2 cellular contexts compared by ENCODE assay signal in genomic region chr18:8805552-8805951, GRCh38.
TF ChIP-seq lines count a peak whose summit lies in the region.

No MANE protein-coding gene starts in this region.

TF ChIP-seq in A549, 52 proteins besides CTCF, POLR2A, EP300 and RAD21 (continued from another document):
- TF ChIP-seq HMGXB4 (CRISPR knock-in tag; IDR thresholded peaks at IDR 0.05; ENCODE audit: borderline replicate concordance) (no peak), NR3C1 (IDR thresholded peaks at IDR 0.05) (no peak), FOSB (CRISPR knock-in tag; IDR thresholded peaks at IDR 0.05) (no peak), MAZ (IDR thresholded peaks at IDR 0.05; ENCODE audit: borderline replicate concordance, low read depth, low read length) (no peak)
- TF ChIP-seq, protein P1, sequence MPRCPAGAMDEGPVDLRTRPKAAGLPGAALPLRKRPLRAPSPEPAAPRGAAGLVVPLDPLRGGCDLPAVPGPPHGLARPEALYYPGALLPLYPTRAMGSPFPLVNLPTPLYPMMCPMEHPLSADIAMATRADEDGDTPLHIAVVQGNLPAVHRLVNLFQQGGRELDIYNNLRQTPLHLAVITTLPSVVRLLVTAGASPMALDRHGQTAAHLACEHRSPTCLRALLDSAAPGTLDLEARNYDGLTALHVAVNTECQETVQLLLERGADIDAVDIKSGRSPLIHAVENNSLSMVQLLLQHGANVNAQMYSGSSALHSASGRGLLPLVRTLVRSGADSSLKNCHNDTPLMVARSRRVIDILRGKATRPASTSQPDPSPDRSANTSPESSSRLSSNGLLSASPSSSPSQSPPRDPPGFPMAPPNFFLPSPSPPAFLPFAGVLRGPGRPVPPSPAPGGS (IDR thresholded peaks at IDR 0.05) = no peak
- TF ChIP-seq, protein P2, sequence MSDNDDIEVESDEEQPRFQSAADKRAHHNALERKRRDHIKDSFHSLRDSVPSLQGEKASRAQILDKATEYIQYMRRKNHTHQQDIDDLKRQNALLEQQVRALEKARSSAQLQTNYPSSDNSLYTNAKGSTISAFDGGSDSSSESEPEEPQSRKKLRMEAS (IDR thresholded peaks at IDR 0.05) = no peak

TF ChIP-seq in IMR-90, 13 proteins besides CTCF, POLR2A, EP300 and RAD21 (continued from another document):
- TF ChIP-seq, protein P3, sequence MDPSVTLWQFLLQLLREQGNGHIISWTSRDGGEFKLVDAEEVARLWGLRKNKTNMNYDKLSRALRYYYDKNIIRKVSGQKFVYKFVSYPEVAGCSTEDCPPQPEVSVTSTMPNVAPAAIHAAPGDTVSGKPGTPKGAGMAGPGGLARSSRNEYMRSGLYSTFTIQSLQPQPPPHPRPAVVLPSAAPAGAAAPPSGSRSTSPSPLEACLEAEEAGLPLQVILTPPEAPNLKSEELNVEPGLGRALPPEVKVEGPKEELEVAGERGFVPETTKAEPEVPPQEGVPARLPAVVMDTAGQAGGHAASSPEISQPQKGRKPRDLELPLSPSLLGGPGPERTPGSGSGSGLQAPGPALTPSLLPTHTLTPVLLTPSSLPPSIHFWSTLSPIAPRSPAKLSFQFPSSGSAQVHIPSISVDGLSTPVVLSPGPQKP (IDR thresholded peaks at IDR 0.05; ENCODE audit: borderline replicate concordance, low read depth, low read length) = no peak
- TF ChIP-seq BHLHE40 (IDR thresholded peaks at IDR 0.05; ENCODE audit: low read depth, low read length) = no peak
- no peak for TF ChIP-seq RFX5 (IDR thresholded peaks at IDR 0.05; ENCODE audit: low read depth, low read length)
